In genomic region chr2:47402805-47403691, GRCh38 we compare ENCODE assay signal across 8 cellular contexts. TPM values are rescaled to one million over a fixed set of nuclear protein-coding genes. Genes with fewer than 3 reads are reported as not detected.
DNase-seq lines count a peak whose midpoint lies in the region; FAIRE-seq and TF ChIP-seq lines count a peak whose summit lies in the region.

MSH2 (plus strand) TSS chr2:47403156; CDS start chr2:47403192, 36 bp downstream.

- H3K4ac ChIP-seq in neuronal stem cell (ENCODE audit: low read length): peak within 1 kb of the TSS; percentile 98

- H3K27me3 ChIP-seq in neuronal stem cell (ENCODE audit: control insufficient read depth in 3 of 3, insufficient read depth in 3 of 3, low read depth in 1 of 3, low read length in 3 of 3) (no peaks in the 10 kb centered on the region), subcutaneous abdominal adipose tissue (ENCODE audit: control insufficient read depth in 5 of 5, insufficient read depth in 4 of 5, low read length in 5 of 5) (no peaks in the 10 kb centered on the region)

- H3K4me3 ChIP-seq in NB4 (ENCODE audit: low read depth, low read length) (peak within 1 kb of the TSS; percentile 96), neuronal stem cell (ENCODE audit: low read length in 2 of 2) (peak within 1 kb of the TSS; percentile 89 to 91), subcutaneous abdominal adipose tissue (ENCODE audit: low read depth in 1 of 5, low read length in 5 of 5) (peak within 1 kb of the TSS; percentile 89 to 99 (median 98))

- peak within 1 kb of the TSS; percentile 100 for H3K18ac ChIP-seq in neuronal stem cell (ENCODE audit: low read length)

- peaks cover 2 to 25% of the 10 kb centered on the region in 2 donors for H3K9me3 ChIP-seq in neuronal stem cell (replicated peaks in 1 of 2; ENCODE audit: control insufficient read depth in 2 of 2, insufficient read depth in 1 of 2, low read depth in 1 of 2, low read length in 2 of 2)
- H3K9me3 ChIP-seq in subcutaneous abdominal adipose tissue (ENCODE audit: control insufficient read depth in 5 of 5, low read length in 5 of 5): no peaks in the 10 kb centered on the region

- H4K91ac ChIP-seq in neuronal stem cell (ENCODE audit: low read depth, low read length, poor library complexity): peak within 1 kb of the TSS; percentile 85

- no peaks in the 10 kb centered on the region for H3K9me3 Mint-ChIP-seq in HFFc6

- H3K9ac ChIP-seq in neuronal stem cell (ENCODE audit: low read depth, low read length, poor library complexity) (peak within 1 kb of the TSS; percentile 98), subcutaneous abdominal adipose tissue (ENCODE audit: low read length in 5 of 5) (peak within 1 kb of the TSS in 4 of 5 donors; percentile 66 to 87 (median 82))

- peaks cover 15% of the 10 kb centered on the region for H3K36me3 Mint-ChIP-seq in HFFc6 (ENCODE audit: low read depth)

- TF ChIP-seq CTCF in HFFc6 (IDR thresholded peaks at IDR 0.05) (no peak), NB4 (IDR thresholded peaks at IDR 0.05; ENCODE audit: low read depth, low read length) (no peak)

- H3K4me3 Mint-ChIP-seq in HFFc6: peak within 1 kb of the TSS; percentile 93

- H3K27ac ChIP-seq in neuronal stem cell (replicated peaks; ENCODE audit: low read length): peak within 1 kb of the TSS; percentile 85
- H3K27ac ChIP-seq in subcutaneous abdominal adipose tissue (ENCODE audit: low read depth, low read length): peak within 1 kb of the TSS; percentile 46

- peak within 1 kb of the TSS; percentile 92 for H2BK15ac ChIP-seq in neuronal stem cell (ENCODE audit: low read length)

- peak within 1 kb of the TSS; percentile 66 for H2BK5ac ChIP-seq in neuronal stem cell (ENCODE audit: low read length)

- H3K4me1 ChIP-seq in neuronal stem cell (ENCODE audit: control insufficient read depth in 2 of 2, insufficient read depth in 1 of 2, low read depth in 1 of 2, low read length in 2 of 2) (peaks cover 0 to 3% of the 10 kb centered on the region in 2 donors), subcutaneous abdominal adipose tissue (ENCODE audit: control insufficient read depth in 5 of 5, insufficient read depth in 5 of 5, low read length in 5 of 5) (peaks cover 2 to 24% (median 23%) of the 10 kb centered on the region in 5 donors)

- H2BK120ac ChIP-seq in neuronal stem cell (ENCODE audit: low read depth, low read length): no peak within 1 kb of the TSS

- peak within 1 kb of the TSS; percentile 97 for H2AFZ ChIP-seq in neuronal stem cell (ENCODE audit: low read length)

- H3K79me1 ChIP-seq in neuronal stem cell (ENCODE audit: low read depth, low read length): peaks cover 4% of the 10 kb centered on the region

- H3K27me3 Mint-ChIP-seq in HFFc6 (ENCODE audit: insufficient read depth): no peaks in the 10 kb centered on the region

- peaks cover 20% of the 10 kb centered on the region for H3K4me1 Mint-ChIP-seq in HFFc6 (ENCODE audit: low read depth)

- peak within 1 kb of the TSS; percentile 99 for H2AK5ac ChIP-seq in neuronal stem cell (ENCODE audit: low read depth, low read length)

- H3K23ac ChIP-seq in neuronal stem cell (ENCODE audit: low read depth, low read length, poor library complexity): peak within 1 kb of the TSS; percentile 98

- H2BK12ac ChIP-seq in neuronal stem cell (ENCODE audit: low read length): no peak within 1 kb of the TSS

- no peak for FAIRE-seq in frontal cortex (lab: Jason Lieb, UNC)

- peak within 1 kb of the TSS; percentile 82 for H4K8ac ChIP-seq in neuronal stem cell (ENCODE audit: low read depth, low read length)

- no CpG with 5 or more reads among the region's 78 CpGs for WGBS in neuronal stem cell (ENCODE audit: extremely low coverage in 2 of 2, insufficient read length in 2 of 2, insufficient replicate concordance in 1 of 2), 2 donors

- peaks cover 3 to 41% of the 10 kb centered on the region in 2 donors for H3K36me3 ChIP-seq in neuronal stem cell (replicated peaks in 1 of 2; ENCODE audit: control insufficient read depth in 2 of 2, insufficient read depth in 2 of 2, low read length in 2 of 2)
- no peaks in the 10 kb centered on the region for H3K36me3 ChIP-seq in subcutaneous abdominal adipose tissue (ENCODE audit: control insufficient read depth in 5 of 5, insufficient read depth in 5 of 5, low read length in 5 of 5)

- TF ChIP-seq POLR2A in NB4 (IDR thresholded peaks at IDR 0.05; ENCODE audit: extremely low read depth, insufficient read length): peak; percentile 72

- H3K4me2 ChIP-seq in neuronal stem cell (ENCODE audit: insufficient read depth, low read length, poor library complexity, severe bottlenecking): peak within 1 kb of the TSS; percentile 64

- H3K14ac ChIP-seq in neuronal stem cell (ENCODE audit: low read length): peak within 1 kb of the TSS; percentile 99

- H3K27ac Mint-ChIP-seq in HFFc6: peak within 1 kb of the TSS; percentile 66

- peak; percentile 66 for DNase-seq in GM04504 (ENCODE audit: low read depth)
- peak; percentile 80 for DNase-seq in HFFc6
- peak; percentile 98 for DNase-seq in NB4 (ENCODE audit: low read depth)
- DNase-seq in SK-N-DZ (ENCODE audit: low spot score): peak; percentile 97
- DNase-seq in activated naive CD4-positive, alpha-beta T cell treated with Interleukin-2 at 50 U/mL for 16 hours: peak; percentile 92
- DNase-seq in frontal cortex (ENCODE audit: low spot score in 2 of 2): peak; percentile 94 to 96
- DNase-seq in neuronal stem cell (ENCODE audit: low spot score): peak; percentile 83

RNA-seq across cellular contexts. Expression of gene MSH2, which starts in this region (rescaled TPM):
- total RNA-seq in HFFc6 (2021; fragmentation: NEBNext Ultra II Directional; extraction: Animal tissue kit (Norgen Biotek cat#: 25700)): 10 to 100 TPM; 14.4 to 22.0 (median 20.5) TPM
- 133 and 135 TPM in 2 replicates for polyA plus RNA-seq in SK-N-DZ (2014; cell fraction: cytosol; rRNA removed)
- 67.8 and 75.6 TPM in 2 replicates for polyA plus RNA-seq in SK-N-DZ (2014; cell fraction: nucleus; rRNA removed)
- total RNA-seq in frontal cortex: 89.7 TPM
- polyA plus RNA-seq in neuronal stem cell (2013, experiment 1 of 2): 49.9 TPM
- polyA plus RNA-seq in neuronal stem cell (2013, experiment 2 of 2): 49.3 TPM

Comparison
In these comparisons a context has a peak if more than half of its experiments do, and no peak if none do; other contexts are left out.
1. Peak in every context shown above with its lines: DNase-seq, H3K4me3 ChIP-seq and H3K27ac ChIP-seq.